Comparison of ENCODE assay signal across 7 cellular contexts in the genomic region with DNA sequence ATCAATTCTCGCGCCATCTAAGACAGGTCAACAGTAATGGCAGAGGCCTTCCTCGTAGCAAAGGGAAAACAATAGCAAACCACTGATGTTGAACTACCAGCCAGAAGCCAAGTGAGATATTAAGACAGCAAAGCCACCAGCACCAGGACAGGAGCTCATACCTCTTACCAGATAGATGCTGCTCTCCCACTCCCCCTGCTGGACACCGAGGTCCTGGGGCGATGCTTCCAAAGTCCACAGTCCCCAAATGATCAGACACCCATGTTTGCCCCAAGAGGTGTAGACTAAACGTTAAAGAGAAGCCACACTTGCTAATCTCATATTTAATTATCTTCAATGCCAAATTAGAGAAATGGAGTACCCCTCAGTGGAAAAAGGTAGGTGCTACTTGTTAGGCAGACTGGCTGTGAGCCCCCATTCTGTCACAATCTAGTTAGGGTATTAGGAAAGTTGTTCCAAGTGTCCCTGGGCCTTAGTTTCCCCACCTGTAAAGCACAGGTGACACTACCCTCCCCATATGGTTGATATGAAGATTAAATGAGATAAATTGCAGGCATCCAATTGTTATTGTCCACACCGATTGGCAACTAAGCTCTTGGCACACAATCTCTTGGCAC. TPM values are rescaled to one million over a fixed set of nuclear protein-coding genes. Genes with fewer than 3 reads are reported as not detected.
A peak's percentile ranks its signal among the peaks of the same experiment; 100 is the strongest.
DNase-seq lines count a peak whose midpoint lies in the region; ATAC-seq and TF ChIP-seq lines count a peak whose summit lies in the region.

No MANE protein-coding gene starts in this region.

- no peaks in the 10 kb centered on the region for H3K9me3 ChIP-seq in lung (ENCODE audit: control insufficient read depth in 2 of 2, insufficient read depth in 1 of 2, low read length in 1 of 2)

- no peak overlapping the region for H3K4me3 Mint-ChIP-seq in chondrocyte (ENCODE audit: unreplicated experiment)

- CTCF ChIA-PET in HEK293T (lab: Yijun Ruan, JAX): interaction anchor here (0.6 to 2.2 kb wide), 18 partner anchors 8 to 494 kb away, joined by 3 to 12 read pairs (median 3); partner anchors contain the start of gene IL6

- peaks cover 14% of the 10 kb centered on the region for H3K4me1 Mint-ChIP-seq in chondrocyte (ENCODE audit: low read depth)

- no peaks in the 10 kb centered on the region for H3K27me3 ChIP-seq in lung (ENCODE audit: control insufficient read depth, insufficient read depth)

- peak; percentile 66 for ATAC-seq in lung (ENCODE audit: insufficient read depth, low FRiP score)

- no peaks in the 10 kb centered on the region for H3K36me3 ChIP-seq in lung (ENCODE audit: control insufficient read depth in 2 of 2, insufficient read depth in 2 of 2, low read length in 2 of 2)

- no peaks in the 10 kb centered on the region for H3K9me3 Mint-ChIP-seq in chondrocyte (ENCODE audit: low read depth)

- peaks cover 0 to 3% of the 10 kb centered on the region in 2 donors for H3K4me1 ChIP-seq in lung (ENCODE audit: control insufficient read depth in 2 of 2, insufficient read depth in 2 of 2, low read length in 2 of 2)

- TF ChIP-seq CTCF in GM12872 (IDR thresholded peaks at IDR 0.05; ENCODE audit: insufficient read depth, low read depth, low read length) (peak; percentile 99), chondrocyte (IDR thresholded peaks at IDR 0.05) (peak; percentile 80), lung (IDR thresholded peaks at IDR 0.05; ENCODE audit: control extremely low read depth, extremely low read depth) (peak; percentile 60)

- H3K27me3 Mint-ChIP-seq in chondrocyte (ENCODE audit: low read depth): no peaks in the 10 kb centered on the region

- H3K27ac ChIP-seq in lung (ENCODE audit: low read depth in 1 of 2, low read length in 1 of 2): no peak overlapping the region

- 52 to 55% methylated on average over 7 of the region's 7 CpGs for WGBS in lung, 2 donors

- POLR2A ChIA-PET in HEK293T (lab: Yijun Ruan, JAX): no interaction called here

- H3K27ac Mint-ChIP-seq in chondrocyte (ENCODE audit: unreplicated experiment): no peak overlapping the region

- H3K4me3 ChIP-seq in lung: no peak overlapping the region

- DNase-seq in HEK293T (ENCODE audit: extremely low spot score): peak; percentile 79
- peak; percentile 36 for DNase-seq in NCI-H146 treated with DMSO at 0.1 percent for 48 hours (lab: John Stamatoyannopoulos, UW; ENCODE audit: unreplicated experiment)
- DNase-seq in activated CD4-positive, CD25-positive, alpha-beta regulatory T cell treated with anti-CD3 and anti-CD28 coated beads, Interleukin-2, amount 50 U/mL, for 72 hours: peak; percentile 76
- DNase-seq in chondrocyte (ENCODE audit: low spot score): no peak
- DNase-seq in lung (ENCODE audit: low spot score): peak; percentile 72
- peak; percentile 16 to 34 for DNase-seq in stimulated activated CD8-positive, alpha-beta memory T cell treated with anti-CD3 and anti-CD28 coated beads, Interleukin-4, amount 100 ng/mL, for 1 hour (ENCODE audit: low read depth in 2 of 2, low spot score in 1 of 2)

- no peaks in the 10 kb centered on the region for H3K36me3 Mint-ChIP-seq in chondrocyte (ENCODE audit: low read depth)

TF ChIP-seq in HEK293T, 16 proteins besides CTCF, POLR2A, EP300 and RAD21:
- no peak for TF ChIP-seq ELF4 (IDR thresholded peaks at IDR 0.05)
- TF ChIP-seq SP1 (IDR thresholded peaks at IDR 0.05): no peak
- TF ChIP-seq FOXM1 (IDR thresholded peaks at IDR 0.05; ENCODE audit: borderline replicate concordance): no peak
- TF ChIP-seq FOXK2 (IDR thresholded peaks at IDR 0.05): no peak
- no peak for TF ChIP-seq CTBP1 (IDR thresholded peaks at IDR 0.05; ENCODE audit: borderline replicate concordance)
- TF ChIP-seq HDGF (IDR thresholded peaks at IDR 0.05; ENCODE audit: borderline replicate concordance): no peak
- TF ChIP-seq ARNT (IDR thresholded peaks at IDR 0.05): no peak
- no peak for TF ChIP-seq BHLHE40 (IDR thresholded peaks at IDR 0.05; ENCODE audit: borderline replicate concordance)
- TF ChIP-seq, protein P1, sequence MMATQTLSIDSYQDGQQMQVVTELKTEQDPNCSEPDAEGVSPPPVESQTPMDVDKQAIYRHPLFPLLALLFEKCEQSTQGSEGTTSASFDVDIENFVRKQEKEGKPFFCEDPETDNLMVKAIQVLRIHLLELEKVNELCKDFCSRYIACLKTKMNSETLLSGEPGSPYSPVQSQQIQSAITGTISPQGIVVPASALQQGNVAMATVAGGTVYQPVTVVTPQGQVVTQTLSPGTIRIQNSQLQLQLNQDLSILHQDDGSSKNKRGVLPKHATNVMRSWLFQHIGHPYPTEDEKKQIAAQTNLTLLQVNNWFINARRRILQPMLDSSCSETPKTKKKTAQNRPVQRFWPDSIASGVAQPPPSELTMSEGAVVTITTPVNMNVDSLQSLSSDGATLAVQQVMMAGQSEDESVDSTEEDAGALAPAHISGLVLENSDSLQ (IDR thresholded peaks at IDR 0.05): no peak
- no peak for TF ChIP-seq SUZ12 (IDR thresholded peaks at IDR 0.05)
- TF ChIP-seq FOXA1 (IDR thresholded peaks at IDR 0.05): no peak
- no peak for TF ChIP-seq LEF1 (IDR thresholded peaks at IDR 0.05; ENCODE audit: borderline replicate concordance)

RNA-seq across cellular contexts. Expression of gene TOMM7, which starts 39.9 kb away (rescaled TPM):
- total RNA-seq in chondrocyte (213 to 269 TPM (median 240 TPM) in 3 replicates), lung (100 to 1,000 TPM; 122 to 228 TPM)
- polyA plus RNA-seq in lung: 100 to 1,000 TPM; 180 to 275 TPM

RNA-seq across cellular contexts. Expression of gene IL6, which starts 55.7 kb away (rescaled TPM):
- total RNA-seq in chondrocyte (0.45 to 0.82 TPM in 2 of 3 replicates, not detected in the other), lung (1 to 10 TPM; 2.7 to 5.5 TPM)
- polyA plus RNA-seq in lung: 100 to 1,000 TPM in 1 of 2 donors, 10 to 100 TPM in 1; 19.3 to 155 TPM
